In the genomic region with DNA sequence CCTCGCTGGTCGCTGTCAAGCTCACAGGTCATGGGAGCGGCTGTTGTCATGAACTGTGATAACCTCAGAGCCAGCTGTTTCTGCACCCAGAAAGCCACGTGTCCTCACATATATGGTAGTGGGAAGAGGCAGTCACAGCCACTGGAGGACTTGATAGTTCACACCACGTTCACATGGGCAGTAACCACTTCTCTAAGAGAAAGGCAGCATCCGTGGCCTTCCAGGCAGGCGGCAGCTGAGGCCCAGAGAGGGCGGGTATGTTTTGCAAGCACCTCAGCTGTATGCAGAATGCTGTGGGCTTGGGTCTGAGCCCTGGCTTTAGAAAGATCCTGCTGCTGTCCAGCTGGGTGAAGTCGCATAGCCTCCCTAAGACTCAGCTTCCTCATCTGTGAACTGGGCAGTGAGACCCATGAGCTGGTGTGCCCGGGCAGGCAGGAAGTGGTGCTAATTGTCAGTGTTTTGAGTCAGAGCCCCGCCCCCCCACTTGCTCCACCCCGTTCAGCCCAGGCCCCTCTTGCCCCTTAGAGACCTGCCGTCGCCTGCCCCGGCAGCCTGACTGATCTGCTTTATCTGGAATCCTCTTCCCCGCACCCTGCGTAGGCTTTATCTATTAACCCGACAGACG, we compare ENCODE assay signal across 1 cellular context.
TF ChIP-seq lines count a peak whose summit lies in the region.

No MANE protein-coding gene starts in this region.

TF ChIP-seq in GM23338, 12 proteins besides CTCF, POLR2A, EP300 and RAD21 (continued from another document):
- TF ChIP-seq, protein P1, sequence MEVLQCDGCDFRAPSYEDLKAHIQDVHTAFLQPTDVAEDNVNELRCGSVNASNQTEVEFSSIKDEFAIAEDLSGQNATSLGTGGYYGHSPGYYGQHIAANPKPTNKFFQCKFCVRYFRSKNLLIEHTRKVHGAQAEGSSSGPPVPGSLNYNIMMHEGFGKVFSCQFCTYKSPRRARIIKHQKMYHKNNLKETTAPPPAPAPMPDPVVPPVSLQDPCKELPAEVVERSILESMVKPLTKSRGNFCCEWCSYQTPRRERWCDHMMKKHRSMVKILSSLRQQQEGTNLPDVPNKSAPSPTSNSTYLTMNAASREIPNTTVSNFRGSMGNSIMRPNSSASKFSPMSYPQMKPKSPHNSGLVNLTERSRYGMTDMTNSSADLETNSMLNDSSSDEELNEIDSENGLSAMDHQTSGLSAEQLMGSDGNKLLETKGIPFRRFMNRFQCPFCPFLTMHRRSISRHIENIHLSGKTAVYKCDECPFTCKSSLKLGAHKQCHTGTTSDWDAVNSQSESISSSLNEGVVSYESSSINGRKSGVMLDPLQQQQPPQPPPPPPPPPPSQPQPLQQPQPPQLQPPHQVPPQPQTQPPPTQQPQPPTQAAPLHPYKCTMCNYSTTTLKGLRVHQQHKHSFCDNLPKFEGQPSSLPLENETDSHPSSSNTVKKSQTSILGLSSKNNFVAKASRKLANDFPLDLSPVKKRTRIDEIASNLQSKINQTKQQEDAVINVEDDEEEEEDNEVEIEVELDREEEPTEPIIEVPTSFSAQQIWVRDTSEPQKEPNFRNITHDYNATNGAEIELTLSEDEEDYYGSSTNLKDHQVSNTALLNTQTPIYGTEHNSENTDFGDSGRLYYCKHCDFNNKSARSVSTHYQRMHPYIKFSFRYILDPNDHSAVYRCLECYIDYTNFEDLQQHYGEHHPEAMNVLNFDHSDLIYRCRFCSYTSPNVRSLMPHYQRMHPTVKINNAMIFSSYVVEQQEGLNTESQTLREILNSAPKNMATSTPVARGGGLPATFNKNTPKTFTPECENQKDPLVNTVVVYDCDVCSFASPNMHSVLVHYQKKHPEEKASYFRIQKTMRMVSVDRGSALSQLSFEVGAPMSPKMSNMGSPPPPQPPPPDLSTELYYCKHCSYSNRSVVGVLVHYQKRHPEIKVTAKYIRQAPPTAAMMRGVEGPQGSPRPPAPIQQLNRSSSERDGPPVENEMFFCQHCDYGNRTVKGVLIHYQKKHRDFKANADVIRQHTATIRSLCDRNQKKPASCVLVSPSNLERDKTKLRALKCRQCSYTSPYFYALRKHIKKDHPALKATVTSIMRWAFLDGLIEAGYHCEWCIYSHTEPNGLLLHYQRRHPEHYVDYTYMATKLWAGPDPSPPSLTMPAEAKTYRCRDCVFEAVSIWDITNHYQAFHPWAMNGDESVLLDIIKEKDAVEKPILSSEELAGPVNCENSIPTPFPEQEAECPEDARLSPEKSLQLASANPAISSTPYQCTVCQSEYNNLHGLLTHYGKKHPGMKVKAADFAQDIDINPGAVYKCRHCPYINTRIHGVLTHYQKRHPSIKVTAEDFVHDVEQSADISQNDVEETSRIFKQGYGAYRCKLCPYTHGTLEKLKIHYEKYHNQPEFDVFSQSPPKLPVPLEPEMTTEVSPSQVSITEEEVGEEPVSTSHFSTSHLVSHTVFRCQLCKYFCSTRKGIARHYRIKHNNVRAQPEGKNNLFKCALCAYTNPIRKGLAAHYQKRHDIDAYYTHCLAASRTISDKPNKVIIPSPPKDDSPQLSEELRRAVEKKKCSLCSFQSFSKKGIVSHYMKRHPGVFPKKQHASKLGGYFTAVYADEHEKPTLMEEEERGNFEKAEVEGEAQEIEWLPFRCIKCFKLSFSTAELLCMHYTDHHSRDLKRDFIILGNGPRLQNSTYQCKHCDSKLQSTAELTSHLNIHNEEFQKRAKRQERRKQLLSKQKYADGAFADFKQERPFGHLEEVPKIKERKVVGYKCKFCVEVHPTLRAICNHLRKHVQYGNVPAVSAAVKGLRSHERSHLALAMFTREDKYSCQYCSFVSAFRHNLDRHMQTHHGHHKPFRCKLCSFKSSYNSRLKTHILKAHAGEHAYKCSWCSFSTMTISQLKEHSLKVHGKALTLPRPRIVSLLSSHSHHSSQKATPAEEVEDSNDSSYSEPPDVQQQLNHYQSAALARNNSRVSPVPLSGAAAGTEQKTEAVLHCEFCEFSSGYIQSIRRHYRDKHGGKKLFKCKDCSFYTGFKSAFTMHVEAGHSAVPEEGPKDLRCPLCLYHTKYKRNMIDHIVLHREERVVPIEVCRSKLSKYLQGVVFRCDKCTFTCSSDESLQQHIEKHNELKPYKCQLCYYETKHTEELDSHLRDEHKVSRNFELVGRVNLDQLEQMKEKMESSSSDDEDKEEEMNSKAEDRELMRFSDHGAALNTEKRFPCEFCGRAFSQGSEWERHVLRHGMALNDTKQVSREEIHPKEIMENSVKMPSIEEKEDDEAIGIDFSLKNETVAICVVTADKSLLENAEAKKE (CRISPR knock-in tag; IDR thresholded peaks at IDR 0.05): no peak
- no peak for TF ChIP-seq ZNF114 (CRISPR knock-in tag; IDR thresholded peaks at IDR 0.05)
- no peak for TF ChIP-seq NANOG (IDR thresholded peaks at IDR 0.05; ENCODE audit: borderline replicate concordance)
- no peak for TF ChIP-seq JUNB (IDR thresholded peaks at IDR 0.05; ENCODE audit: unreplicated experiment)
- TF ChIP-seq EZH2 (IDR thresholded peaks at IDR 0.05; ENCODE audit: low read depth, unreplicated experiment): no peak
